ENCODE assay signal across 13 cellular contexts in the genomic region with DNA sequence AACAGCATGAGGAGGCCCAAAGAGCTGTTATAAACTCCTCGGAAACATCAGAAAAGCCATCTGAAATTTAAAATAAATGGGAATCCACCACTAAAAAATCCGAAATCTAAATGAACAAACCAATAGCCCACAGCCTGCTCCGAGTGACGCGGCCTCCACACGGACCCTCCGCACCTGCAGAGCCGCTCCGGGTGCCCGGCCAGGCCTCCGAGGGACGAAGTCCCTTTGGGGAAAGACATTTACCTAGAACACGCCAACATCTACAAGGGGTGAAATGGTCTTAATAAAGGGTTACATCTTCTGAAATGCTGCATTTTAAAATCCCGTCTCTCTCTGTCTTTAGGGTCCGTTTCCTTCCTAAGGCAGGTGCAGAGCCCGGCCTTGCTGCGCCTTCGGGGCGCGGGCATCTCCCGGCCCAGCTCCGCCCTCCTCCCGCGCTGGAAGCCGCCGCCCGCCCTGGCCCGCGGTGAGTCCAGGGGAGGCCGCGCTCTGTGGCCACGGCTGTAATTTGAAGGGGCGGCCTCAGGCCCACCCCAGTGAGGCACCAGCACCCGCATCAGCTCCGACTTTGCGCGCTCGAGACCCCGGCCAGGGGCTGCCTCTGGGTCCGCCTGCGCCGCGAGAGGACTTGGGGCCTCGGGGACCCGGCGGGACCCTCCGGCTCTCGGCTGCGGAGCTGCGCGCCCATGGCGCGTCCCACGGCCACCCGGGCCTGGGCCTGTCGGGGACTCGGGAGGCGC.
"Had no signal": no experiment of that assay in that cellular context is flagged by ENCODE, and none has a peak within 500 bp of the region (broad histone marks: within the 10 kb centered on the region; RNA-seq: fewer than 3 reads in every experiment).

No MANE protein-coding gene starts in this region.

- H3K27ac Mint-ChIP-seq: naive thymus-derived CD4-positive, alpha-beta T cell; stimulated activated naive CD8-positive, alpha-beta T cell treated with anti-CD3 and anti-CD28 coated beads, Interleukin-15, Interleukin-2, amounts not matched to agents 100 ng/mL and 50 ng/mL, for 24 hours; T-helper 2 cell treated with Interferon-gamma antibody and Interleukin-4, amounts not matched to agents 5 μg/mL and 100 μg/mL, for 36 hours had no signal

- H3K36me3 ChIP-seq: cardiac muscle cell, gastrocnemius medialis, upper lobe of right lung had no signal

- H3K36me3 Mint-ChIP-seq: naive thymus-derived CD4-positive, alpha-beta T cell had no signal

- H3K4me3 Mint-ChIP-seq: naive thymus-derived CD4-positive, alpha-beta T cell; stimulated activated naive CD8-positive, alpha-beta T cell treated with anti-CD3 and anti-CD28 coated beads, Interleukin-15, Interleukin-2, amounts not matched to agents 100 ng/mL and 50 ng/mL, for 24 hours; T-helper 2 cell treated with Interferon-gamma antibody and Interleukin-4, amounts not matched to agents 5 μg/mL and 100 μg/mL, for 36 hours had no signal

- H3K27me3 ChIP-seq: testis had no signal

- H3K4me3 ChIP-seq: cardiac muscle cell, gastrocnemius medialis, lung, upper lobe of right lung had no signal

- H3K9me3 ChIP-seq: gastrocnemius medialis, testis, upper lobe of right lung had no signal

- H3K4me1 ChIP-seq: gastrocnemius medialis, testis, upper lobe of right lung had no signal

- DNase-seq: activated CD4-positive, alpha-beta T cell treated with anti-CD3 and anti-CD28 coated beads, Interleukin-2, amount 50 U/mL, for 48 hours; activated CD4-positive, CD25-positive, alpha-beta regulatory T cell treated with anti-CD3 and anti-CD28 coated beads, Interleukin-2, amount 50 U/mL, for 72 hours; gastrocnemius medialis; kidney glomerular epithelial cell; naive thymus-derived CD4-positive, alpha-beta T cell; stimulated activated CD4-positive, alpha-beta T cell treated with anti-CD3 and anti-CD28 coated beads, Interleukin-4, amount 100 ng/mL, for 1 hour; stimulated activated CD8-positive, alpha-beta memory T cell treated with anti-CD3 and anti-CD28 coated beads, Interleukin-4, amount 100 ng/mL, for 48 hours; testis; upper lobe of right lung had no signal

- ATAC-seq: gastrocnemius medialis; naive thymus-derived CD4-positive, alpha-beta T cell; upper lobe of right lung had no signal

- H3K27ac ChIP-seq: cardiac muscle cell, gastrocnemius medialis, testis, upper lobe of right lung had no signal

- H3K4me1 Mint-ChIP-seq: naive thymus-derived CD4-positive, alpha-beta T cell had no signal
